Comparison of ENCODE assay signal across 1 cellular context in genomic region chrX:18886344-18887161, GRCh38.
A peak's percentile ranks its signal among the peaks of the same experiment; 100 is the strongest.
TF ChIP-seq lines count a peak whose summit lies in the region.

No MANE protein-coding gene starts in this region.

TF ChIP-seq in GM12878, 131 proteins besides CTCF, POLR2A, EP300 and RAD21 (continued from another document):
- TF ChIP-seq PRDM15 (CRISPR knock-in tag; IDR thresholded peaks at IDR 0.05) (no peak), GABPA (IDR thresholded peaks at IDR 0.05; ENCODE audit: low read depth) (no peak), MXI1 (IDR thresholded peaks at IDR 0.05; ENCODE audit: low read depth, low read length) (peak; percentile 55; the same call in 1 of the 2 replicates), HDAC6 (IDR thresholded peaks at IDR 0.05; ENCODE audit: unreplicated experiment) (no peak), MEF2B (IDR thresholded peaks at IDR 0.05; ENCODE audit: partially characterized antibody, poor library complexity, severe bottlenecking) (peak; percentile 36)
